ENCODE assay signal across 8 cellular contexts in the genomic region with DNA sequence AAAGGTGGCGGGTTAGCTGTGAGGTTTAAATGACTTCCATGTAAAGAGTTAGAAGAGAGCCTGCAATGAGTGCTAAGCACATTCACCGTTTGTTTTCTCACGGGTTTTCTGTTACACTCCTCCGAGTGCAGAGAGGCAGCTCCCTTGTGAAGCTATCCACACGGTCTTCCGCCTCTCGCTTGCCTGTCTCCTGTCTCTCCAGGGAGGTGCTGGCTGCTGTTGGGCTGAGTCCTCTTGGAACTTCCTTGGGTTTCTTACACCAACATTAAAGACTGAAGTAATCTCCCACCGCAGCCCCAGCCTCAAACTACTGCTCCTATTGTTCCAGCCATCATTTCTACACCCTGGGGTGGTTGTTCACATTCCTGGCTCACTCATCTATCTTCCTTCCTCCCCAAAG. TPM values are rescaled to one million over a fixed set of nuclear protein-coding genes. Genes with fewer than 3 reads are reported as not detected.
DNase-seq lines count a peak whose midpoint lies in the region; ATAC-seq and TF ChIP-seq lines count a peak whose summit lies in the region.

No MANE protein-coding gene starts in this region.

- no peaks in the 10 kb centered on the region for H3K27me3 Mint-ChIP-seq in T-helper 1 cell treated with Interleukin-12 subunit alpha and Interleukin-12 subunit beta and Interleukin-4 antibody, amounts not matched to agents 30 μg/mL and 1 μg/mL, for 36 hours (ENCODE audit: low read depth)
- H3K27me3 Mint-ChIP-seq in activated B cell treated with CpG ODN at 0.5 μM for 24 hours: no peaks in the 10 kb centered on the region
- no peaks in the 10 kb centered on the region for H3K27me3 Mint-ChIP-seq in stimulated activated memory B cell treated with anti-CD40 and anti-IgM and Interleukin-4, amounts not matched to agents 10 μg/mL and 1 μg/mL and 100 μg/mL, for 72 hours

- H3K36me3 Mint-ChIP-seq in T-helper 1 cell treated with Interleukin-12 subunit alpha and Interleukin-12 subunit beta and Interleukin-4 antibody, amounts not matched to agents 30 μg/mL and 1 μg/mL, for 36 hours (ENCODE audit: low read depth): peaks cover 27% of the 10 kb centered on the region
- peaks cover 3% of the 10 kb centered on the region for H3K36me3 Mint-ChIP-seq in activated B cell treated with CpG ODN at 0.5 μM for 24 hours (ENCODE audit: low read depth)
- peaks cover 14% of the 10 kb centered on the region for H3K36me3 Mint-ChIP-seq in stimulated activated memory B cell treated with anti-CD40 and anti-IgM and Interleukin-4, amounts not matched to agents 10 μg/mL and 1 μg/mL and 100 μg/mL, for 72 hours

- H3K4me1 Mint-ChIP-seq in T-helper 1 cell treated with Interleukin-12 subunit alpha and Interleukin-12 subunit beta and Interleukin-4 antibody, amounts not matched to agents 30 μg/mL and 1 μg/mL, for 36 hours (ENCODE audit: low read depth): peaks cover 93% of the 10 kb centered on the region
- H3K4me1 Mint-ChIP-seq in activated B cell treated with CpG ODN at 0.5 μM for 24 hours: peaks cover 72% of the 10 kb centered on the region
- peaks cover 81% of the 10 kb centered on the region for H3K4me1 Mint-ChIP-seq in stimulated activated memory B cell treated with anti-CD40 and anti-IgM and Interleukin-4, amounts not matched to agents 10 μg/mL and 1 μg/mL and 100 μg/mL, for 72 hours

- peak overlapping the region; percentile 98 for H3K27ac Mint-ChIP-seq in T-helper 1 cell treated with Interleukin-12 subunit alpha and Interleukin-12 subunit beta and Interleukin-4 antibody, amounts not matched to agents 30 μg/mL and 1 μg/mL, for 36 hours
- peak overlapping the region; percentile 77 for H3K27ac Mint-ChIP-seq in activated B cell treated with CpG ODN at 0.5 μM for 24 hours
- peak overlapping the region; percentile 68 for H3K27ac Mint-ChIP-seq in stimulated activated memory B cell treated with anti-CD40 and anti-IgM and Interleukin-4, amounts not matched to agents 10 μg/mL and 1 μg/mL and 100 μg/mL, for 72 hours

- no peaks in the 10 kb centered on the region for H4K20me1 ChIP-seq in hepatocyte (ENCODE audit: insufficient read depth, poor library complexity, severe bottlenecking)

- H3K9me3 ChIP-seq in hepatocyte (ENCODE audit: low read depth): no peaks in the 10 kb centered on the region

- H3K27me3 ChIP-seq in hepatocyte: no peaks in the 10 kb centered on the region

- H3K4me1 ChIP-seq in hepatocyte (ENCODE audit: insufficient read depth): peaks cover 58% of the 10 kb centered on the region

- no peaks in the 10 kb centered on the region for H3K9me3 Mint-ChIP-seq in T-helper 1 cell treated with Interleukin-12 subunit alpha and Interleukin-12 subunit beta and Interleukin-4 antibody, amounts not matched to agents 30 μg/mL and 1 μg/mL, for 36 hours
- H3K9me3 Mint-ChIP-seq in activated B cell treated with CpG ODN at 0.5 μM for 24 hours: no peaks in the 10 kb centered on the region
- H3K9me3 Mint-ChIP-seq in stimulated activated memory B cell treated with anti-CD40 and anti-IgM and Interleukin-4, amounts not matched to agents 10 μg/mL and 1 μg/mL and 100 μg/mL, for 72 hours: no peaks in the 10 kb centered on the region

- POLR2A ChIA-PET in activated B cell treated with CpG ODN at 0.5 μM for 24 hours (lab: Charles Lee): interaction anchor here (1.2 kb wide), 1 partner anchor 14 kb away, joined by 5 read pairs; the partner anchor contains the start of gene ESYT2

- no peak overlapping the region for H2AFZ ChIP-seq in hepatocyte

- no peaks in the 10 kb centered on the region for H3K9me2 ChIP-seq in hepatocyte (replicated peaks; ENCODE audit: insufficient read depth)

- H3K27ac ChIP-seq in hepatocyte: peak overlapping the region; percentile 98

- TF ChIP-seq CTCF in activated B cell treated with CpG ODN at 0.5 μM for 24 hours (IDR thresholded peaks at IDR 0.05): no peak
- TF ChIP-seq CTCF in hepatocyte (IDR thresholded peaks at IDR 0.05; ENCODE audit: poor library complexity): no peak

- H3K79me2 ChIP-seq in hepatocyte: peaks cover 84% of the 10 kb centered on the region

- H3K4me2 ChIP-seq in hepatocyte: peak overlapping the region; percentile 40

- ATAC-seq in activated B cell treated with CpG ODN at 0.5 μM for 24 hours (ENCODE audit: low read depth): no peak
- ATAC-seq in stimulated activated memory B cell treated with anti-CD40 and anti-IgM and Interleukin-4, amounts not matched to agents 10 μg/mL and 1 μg/mL and 100 μg/mL, for 72 hours: no peak
- ATAC-seq in GM18870 (IDR thresholded peaks at IDR 0.05; ENCODE audit: unreplicated experiment): no peak

- no peaks in the 10 kb centered on the region for H3K36me3 ChIP-seq in hepatocyte (replicated peaks; ENCODE audit: insufficient read depth, low read depth)

- CTCF ChIA-PET in activated B cell treated with CpG ODN at 0.5 μM for 24 hours (lab: Charles Lee): no interaction called here

- H3K4me3 Mint-ChIP-seq in T-helper 1 cell treated with Interleukin-12 subunit alpha and Interleukin-12 subunit beta and Interleukin-4 antibody, amounts not matched to agents 30 μg/mL and 1 μg/mL, for 36 hours: peak overlapping the region; percentile 63
- no peak overlapping the region for H3K4me3 Mint-ChIP-seq in activated B cell treated with CpG ODN at 0.5 μM for 24 hours
- peak overlapping the region; percentile 52 for H3K4me3 Mint-ChIP-seq in stimulated activated memory B cell treated with anti-CD40 and anti-IgM and Interleukin-4, amounts not matched to agents 10 μg/mL and 1 μg/mL and 100 μg/mL, for 72 hours

- intact Hi-C loops in activated B cell treated with CpG ODN at 0.5 μM for 24 hours (cut with micrococcal nuclease): loop anchor here (5.0 kb wide), 1 partner anchor 42 kb away; the partner anchor contains the start of gene DYNC2I1

- DNase-seq in T-helper 1 cell (no peak), activated B cell treated with CpG ODN at 0.5 μM for 24 hours (no peak), hepatocyte (ENCODE audit: low spot score) (no peak), EL (no peak), HuH-7 (ENCODE audit: low spot score) (no peak)

- 57% methylated on average over 8 of the region's 8 CpGs for WGBS in hepatocyte (ENCODE audit: low lambda C conversion rate, missing lambda C conversion rate)

- no peak overlapping the region for H3K4me3 ChIP-seq in hepatocyte

RNA-seq across cellular contexts. Expression of gene ESYT2, which starts 14.3 kb away (rescaled TPM):
- total RNA-seq in activated B cell treated with CpG ODN at 0.5 μM for 24 hours (20.3 and 21.3 TPM in 2 replicates), hepatocyte (59.6 and 61.2 TPM in 2 replicates)
- 29.4 and 33.4 TPM in 2 replicates for polyA plus RNA-seq in hepatocyte

RNA-seq across cellular contexts. Expression of gene DYNC2I1, which starts 41.3 kb away (rescaled TPM):
- total RNA-seq in activated B cell treated with CpG ODN at 0.5 μM for 24 hours: 10.7 and 15.2 TPM in 2 replicates
- 8.0 and 11.2 TPM in 2 replicates for total RNA-seq in hepatocyte
- 31.9 and 54.0 TPM in 2 replicates for polyA plus RNA-seq in hepatocyte
